Comparison of ENCODE assay signal across 11 cellular contexts in genomic region chr2:12606472-12607000, GRCh38.
DNase-seq lines count a peak whose midpoint lies in the region; ATAC-seq and TF ChIP-seq lines count a peak whose summit lies in the region.
"Had no signal": no experiment of that assay in that cellular context is flagged by ENCODE, and none has a peak within 500 bp of the region (broad histone marks: within the 10 kb centered on the region; RNA-seq: fewer than 3 reads in every experiment).

No MANE protein-coding gene starts in this region.

- H3K9ac ChIP-seq in fibroblast of lung (ENCODE audit: insufficient read depth, low read length): no peak overlapping the region

- peaks cover 5% of the 10 kb centered on the region for H3K4me1 ChIP-seq in fibroblast of lung (ENCODE audit: control insufficient read depth, extremely low read depth, insufficient read depth, low read length)
- peaks cover 16% of the 10 kb centered on the region for H3K4me1 ChIP-seq in osteoblast (ENCODE audit: insufficient read depth, low read length)
- H3K4me1 ChIP-seq: upper lobe of right lung had no signal

- DNase-seq in EH (ENCODE audit: low read depth) (peak; percentile 69), SK-MEL-5 (ENCODE audit: low read depth, low spot score) (peak; percentile 84), fibroblast of lung (ENCODE audit: low read depth in 2 of 2) (peak; percentile 52 to 67), osteoblast (ENCODE audit: insufficient read length, low spot score, missing footprints) (no peak), GM20000 (ENCODE audit: low spot score) (no peak), NCI-H2029 (lab: John Stamatoyannopoulos, UW) (no peak), OCI-M1 (lab: John Stamatoyannopoulos, UW) (no peak)
- DNase-seq: NCI-H2081; stimulated activated CD4-positive, alpha-beta T cell treated with anti-CD3 and anti-CD28 coated beads, Interleukin-4, amount 100 ng/mL, for 4 hours; upper lobe of right lung had no signal

- no peak overlapping the region for H3K27ac ChIP-seq in fibroblast of lung (ENCODE audit: insufficient read depth, low read length)
- H3K27ac ChIP-seq in osteoblast (ENCODE audit: low read depth, low read length): peak overlapping the region; percentile 44
- H3K27ac ChIP-seq: upper lobe of right lung had no signal

- peak overlapping the region; percentile 66 for H3K4me2 ChIP-seq in fibroblast of lung (ENCODE audit: extremely low read depth, insufficient read depth, low read length)
- H3K4me2 ChIP-seq in osteoblast (ENCODE audit: insufficient read depth, low read length): peak overlapping the region; percentile 71

- H2AFZ ChIP-seq in fibroblast of lung (ENCODE audit: low read length): peak overlapping the region; percentile 77
- H2AFZ ChIP-seq in osteoblast (ENCODE audit: low read length): peak overlapping the region; percentile 5

- in situ Hi-C loops in SK-MEL-5 (cut with HindIII; ENCODE audit: low pct_unique_long_range_greater_than_20kb, low sequenced_read_pairs): no loop called here

- H3K36me3 ChIP-seq in fibroblast of lung (ENCODE audit: control insufficient read depth, insufficient read depth, low read length) (no peaks in the 10 kb centered on the region), osteoblast (ENCODE audit: insufficient read depth, low read length) (no peaks in the 10 kb centered on the region)
- H3K36me3 ChIP-seq: upper lobe of right lung had no signal

- no peaks in the 10 kb centered on the region for H3K9me3 ChIP-seq in fibroblast of lung (ENCODE audit: control insufficient read depth, insufficient read depth, low read depth, low read length)
- no peaks in the 10 kb centered on the region for H3K9me3 ChIP-seq in osteoblast (ENCODE audit: low read depth, low read length)
- H3K9me3 ChIP-seq: upper lobe of right lung had no signal

- H3K4me3 ChIP-seq in fibroblast of lung (replicated peaks in 1 of 4; ENCODE audit: control extremely low read depth in 1 of 4, insufficient read depth in 1 of 4, low read depth in 3 of 4, low read length in 4 of 4) (no peak overlapping the region), osteoblast (ENCODE audit: insufficient read depth, low read length) (peak overlapping the region; percentile 24)
- H3K4me3 ChIP-seq: upper lobe of right lung had no signal

- no peaks in the 10 kb centered on the region for H4K20me1 ChIP-seq in fibroblast of lung (ENCODE audit: control insufficient read depth, extremely low read depth, insufficient read depth, low read length)
- no peaks in the 10 kb centered on the region for H4K20me1 ChIP-seq in osteoblast (ENCODE audit: insufficient read depth, low read length)

- ATAC-seq in HG02981 (IDR thresholded peaks at IDR 0.05; ENCODE audit: unreplicated experiment): no peak
- ATAC-seq: upper lobe of right lung had no signal

- H3K27me3 ChIP-seq in fibroblast of lung (ENCODE audit: control insufficient read depth, insufficient read depth, low read length) (no peaks in the 10 kb centered on the region), osteoblast (ENCODE audit: insufficient read depth, low read length) (no peaks in the 10 kb centered on the region)
- H3K27me3 ChIP-seq: upper lobe of right lung had no signal

- peak; percentile 18 to 36 for TF ChIP-seq CTCF in fibroblast of lung (conservative IDR thresholded peaks at IDR 0.05 in 1 of 2, IDR thresholded peaks at IDR 0.05 in 1 of 2; ENCODE audit: low read depth in 1 of 2, low read length in 2 of 2)
- peak; percentile 23 for TF ChIP-seq CTCF in osteoblast (IDR thresholded peaks at IDR 0.05; ENCODE audit: extremely low read depth, low read depth, low read length)
- no peak for TF ChIP-seq CTCF in GM20000 (IDR thresholded peaks at IDR 0.05; ENCODE audit: extremely low read depth, missing control alignments)

- no peaks in the 10 kb centered on the region for H3K79me2 ChIP-seq in fibroblast of lung (ENCODE audit: control insufficient read depth, insufficient read depth, low read length)
- no peaks in the 10 kb centered on the region for H3K79me2 ChIP-seq in osteoblast (ENCODE audit: insufficient read depth, low read length)

Comparison
In these comparisons a context has a peak if more than half of its experiments do, and no peak if none do; other contexts are left out.
1. DNase-seq: peak in EH (single experiment), SK-MEL-5 (single experiment) and fibroblast of lung (2 of 2); none in osteoblast (single experiment), GM20000 (single experiment), NCI-H2029 (single experiment) and OCI-M1 (single experiment).